In genomic region chr11:117818036-117818858, GRCh38 we compare ENCODE assay signal across 8 cellular contexts. TPM values are rescaled to one million over a fixed set of nuclear protein-coding genes. Genes with fewer than 3 reads are reported as not detected.
DNase-seq lines count a peak whose midpoint lies in the region; ATAC-seq and TF ChIP-seq lines count a peak whose summit lies in the region.

No MANE protein-coding gene starts in this region.

- H3K27ac ChIP-seq in MM.1S (ENCODE audit: low read length) (no peak overlapping the region), esophagus muscularis mucosa (replicated peaks in 1 of 4) (peak overlapping the region in 1 of 4 donors; percentile 66)

- H3K4me3 ChIP-seq in MM.1S (ENCODE audit: low read length) (no peak overlapping the region), esophagus muscularis mucosa (no peak overlapping the region)

- H3K27me3 ChIP-seq in MM.1S (replicated peaks; ENCODE audit: insufficient read depth, low read length), result peaks cover 9% of the 10 kb centered on the region
- peaks cover 0 to 18% (median 0%) of the 10 kb centered on the region in 4 donors for H3K27me3 ChIP-seq in esophagus muscularis mucosa

- H4K20me1 ChIP-seq in MM.1S (ENCODE audit: insufficient read depth, low read length), result no peaks in the 10 kb centered on the region

- POLR2A ChIA-PET in activated naive CD8-positive, alpha-beta T cell treated with anti-CD3 and anti-CD28 coated beads, Interleukin-2, amount 10 ng/mL, durations not matched to agents 7 days and 5 days (lab: Charles Lee), result interaction anchor here (1.0 to 2.9 kb wide), 6 partner anchors 9 to 184 kb away, joined by 5 to 29 read pairs (median 6); no protein-coding TSS in a partner anchor

- H3K27me3 Mint-ChIP-seq in activated naive CD8-positive, alpha-beta T cell treated with anti-CD3 and anti-CD28 coated beads, Interleukin-2, amount 10 ng/mL, durations not matched to agents 7 days and 5 days, result no peaks in the 10 kb centered on the region
- peaks cover 0 to 3% of the 10 kb centered on the region in 2 donors for H3K27me3 Mint-ChIP-seq in natural killer cell treated with Interleukin-12 subunit alpha and Interleukin-12 subunit beta and Interleukin-15 and Interleukin-18, amount 100 ng/mL, for 72 hours

- TF ChIP-seq CTCF in MM.1S (IDR thresholded peaks at IDR 0.05; ENCODE audit: low read length) (no peak), esophagus muscularis mucosa (IDR thresholded peaks at IDR 0.05) (no peak)

- peak overlapping the region; percentile 79 for H3K4me3 Mint-ChIP-seq in activated naive CD8-positive, alpha-beta T cell treated with anti-CD3 and anti-CD28 coated beads, Interleukin-2, amount 10 ng/mL, durations not matched to agents 7 days and 5 days
- H3K4me3 Mint-ChIP-seq in natural killer cell treated with Interleukin-12 subunit alpha and Interleukin-12 subunit beta and Interleukin-15 and Interleukin-18, amount 100 ng/mL, for 72 hours, result peak overlapping the region; percentile 82

- no peak overlapping the region for H3K9ac ChIP-seq in MM.1S (ENCODE audit: low read length)

- H3K9me2 ChIP-seq in MM.1S (replicated peaks; ENCODE audit: insufficient read depth, low read length), result no peaks in the 10 kb centered on the region

- H3K79me2 ChIP-seq in MM.1S (ENCODE audit: low read length), result no peaks in the 10 kb centered on the region

- peak; percentile 14 for ATAC-seq in GM18873 (IDR thresholded peaks at IDR 0.05; ENCODE audit: low FRiP score, unreplicated experiment)
- peak; percentile 2 for ATAC-seq in activated naive CD8-positive, alpha-beta T cell treated with anti-CD3 and anti-CD28 coated beads, Interleukin-2, amount 10 ng/mL, durations not matched to agents 7 days and 5 days (ENCODE audit: low read depth)
- peak; percentile 61 to 81 for ATAC-seq in natural killer cell treated with Interleukin-12 subunit alpha and Interleukin-12 subunit beta and Interleukin-15 and Interleukin-18, amount 100 ng/mL, for 72 hours
- no peak for ATAC-seq in GM19455 (IDR thresholded peaks at IDR 0.05; ENCODE audit: unreplicated experiment)

- TF ChIP-seq EP300 in esophagus muscularis mucosa (IDR thresholded peaks at IDR 0.05), result no peak

- peak overlapping the region; percentile 75 for H2AFZ ChIP-seq in MM.1S (ENCODE audit: low read length)

- peak overlapping the region; percentile 98 for H3K27ac Mint-ChIP-seq in activated naive CD8-positive, alpha-beta T cell treated with anti-CD3 and anti-CD28 coated beads, Interleukin-2, amount 10 ng/mL, durations not matched to agents 7 days and 5 days
- peak overlapping the region; percentile 70 to 95 for H3K27ac Mint-ChIP-seq in natural killer cell treated with Interleukin-12 subunit alpha and Interleukin-12 subunit beta and Interleukin-15 and Interleukin-18, amount 100 ng/mL, for 72 hours

- no peaks in the 10 kb centered on the region for H3K9me3 Mint-ChIP-seq in activated naive CD8-positive, alpha-beta T cell treated with anti-CD3 and anti-CD28 coated beads, Interleukin-2, amount 10 ng/mL, durations not matched to agents 7 days and 5 days
- no peaks in the 10 kb centered on the region for H3K9me3 Mint-ChIP-seq in natural killer cell treated with Interleukin-12 subunit alpha and Interleukin-12 subunit beta and Interleukin-15 and Interleukin-18, amount 100 ng/mL, for 72 hours

- no peaks in the 10 kb centered on the region; the same call in 1 of the 2 replicates for H3F3A ChIP-seq in MM.1S (ENCODE audit: insufficient read depth, low read length)

- intact Hi-C loops in esophagus muscularis mucosa (cut with DNase I), result loop anchor here (5.0 kb wide), 2 partner anchors 376 to 391 kb away; no protein-coding TSS in a partner anchor

- DNase-seq in MM.1S (no peak), NCI-H748 treated with DMSO at 0.1 percent for 48 hours (lab: John Stamatoyannopoulos, UW) (no peak), esophagus muscularis mucosa (ENCODE audit: extremely low spot score) (no peak), NCI-H146 treated with DMSO at 0.1 percent for 48 hours (lab: John Stamatoyannopoulos, UW; ENCODE audit: unreplicated experiment) (no peak)
- DNase-seq in activated naive CD8-positive, alpha-beta T cell treated with anti-CD3 and anti-CD28 coated beads, Interleukin-2, amount 10 ng/mL, durations not matched to agents 7 days and 5 days, result peak; percentile 58
- peak; percentile 90 for DNase-seq in natural killer cell treated with Interleukin-12 subunit alpha and Interleukin-12 subunit beta and Interleukin-15 and Interleukin-18, amount 100 ng/mL, for 72 hours (ENCODE audit: low spot score)

- WGBS in esophagus muscularis mucosa, result 39% methylated on average over 5 of the region's 7 CpGs

- H3K36me3 Mint-ChIP-seq in activated naive CD8-positive, alpha-beta T cell treated with anti-CD3 and anti-CD28 coated beads, Interleukin-2, amount 10 ng/mL, durations not matched to agents 7 days and 5 days, result no peaks in the 10 kb centered on the region
- no peaks in the 10 kb centered on the region for H3K36me3 Mint-ChIP-seq in natural killer cell treated with Interleukin-12 subunit alpha and Interleukin-12 subunit beta and Interleukin-15 and Interleukin-18, amount 100 ng/mL, for 72 hours

- no peaks in the 10 kb centered on the region for H3K36me3 ChIP-seq in MM.1S (replicated peaks; ENCODE audit: insufficient read depth, low read length)
- H3K36me3 ChIP-seq in esophagus muscularis mucosa, result no peaks in the 10 kb centered on the region

- H3K4me1 ChIP-seq in MM.1S (ENCODE audit: low read length), result peaks cover 26% of the 10 kb centered on the region
- peaks cover 16 to 63% (median 55%) of the 10 kb centered on the region in 4 donors for H3K4me1 ChIP-seq in esophagus muscularis mucosa

- H3K4me1 Mint-ChIP-seq in activated naive CD8-positive, alpha-beta T cell treated with anti-CD3 and anti-CD28 coated beads, Interleukin-2, amount 10 ng/mL, durations not matched to agents 7 days and 5 days, result peaks cover 58% of the 10 kb centered on the region
- H3K4me1 Mint-ChIP-seq in natural killer cell treated with Interleukin-12 subunit alpha and Interleukin-12 subunit beta and Interleukin-15 and Interleukin-18, amount 100 ng/mL, for 72 hours (ENCODE audit: low read depth in 2 of 2), result peaks cover 63 to 65% of the 10 kb centered on the region in 2 donors

- H3K9me3 ChIP-seq in MM.1S (replicated peaks; ENCODE audit: insufficient read depth, low read length) (no peaks in the 10 kb centered on the region), esophagus muscularis mucosa (no peaks in the 10 kb centered on the region)

- TF ChIP-seq POLR2A in esophagus muscularis mucosa (IDR thresholded peaks at IDR 0.05; ENCODE audit: low read depth), result no peak

- H3K4me2 ChIP-seq in MM.1S (ENCODE audit: low read depth, low read length), result no peak overlapping the region

RNA-seq across cellular contexts. Expression of gene FXYD2, which starts 6.3 kb away (rescaled TPM):
- 10 to 100 TPM; 28.0 to 31.2 TPM for total RNA-seq in activated naive CD8-positive, alpha-beta T cell treated with anti-CD3 and anti-CD28 coated beads, Interleukin-2, amount 10 ng/mL, durations not matched to agents 7 days and 5 days
- total RNA-seq in natural killer cell treated with Interleukin-12 subunit alpha and Interleukin-12 subunit beta and Interleukin-15 and Interleukin-18, amount 100 ng/mL, for 72 hours, result 1 to 10 TPM in 1 of 2 donors, under 1 TPM in 1; 0.14 to 1.5 TPM
- total RNA-seq in esophagus muscularis mucosa, result 1 to 10 TPM in 3 of 4 donors, under 1 TPM in 1; 0.52 to 5.8 (median 3.7) TPM

RNA-seq across cellular contexts. Expression of gene DSCAML1, which starts 21.2 kb away (rescaled TPM):
- total RNA-seq in activated naive CD8-positive, alpha-beta T cell treated with anti-CD3 and anti-CD28 coated beads, Interleukin-2, amount 10 ng/mL, durations not matched to agents 7 days and 5 days, result 1 to 10 TPM; 1.4 to 3.1 TPM
- total RNA-seq in natural killer cell treated with Interleukin-12 subunit alpha and Interleukin-12 subunit beta and Interleukin-15 and Interleukin-18, amount 100 ng/mL, for 72 hours, result under 1 TPM in 1 of 2 donors, not detected in 1; 0.08 TPM
- total RNA-seq in esophagus muscularis mucosa, result 1 to 10 TPM in 2 of 4 donors, under 1 TPM in 2; 0.50 to 5.8 (median 1.2) TPM

RNA-seq across cellular contexts. Expression of gene FXYD6, which starts 58.2 kb away (rescaled TPM):
- total RNA-seq in activated naive CD8-positive, alpha-beta T cell treated with anti-CD3 and anti-CD28 coated beads, Interleukin-2, amount 10 ng/mL, durations not matched to agents 7 days and 5 days, result under 1 TPM in 1 of 2 experiments, not detected in 1; 0.31 TPM
- total RNA-seq in natural killer cell treated with Interleukin-12 subunit alpha and Interleukin-12 subunit beta and Interleukin-15 and Interleukin-18, amount 100 ng/mL, for 72 hours, result not detected
- total RNA-seq in esophagus muscularis mucosa, result 100 to 1,000 TPM in 2 of 4 donors, 10 to 100 TPM in 2; 78.9 to 105 (median 91.5) TPM

Comparison
In these comparisons a context has a peak if more than half of its experiments do, and no peak if none do; other contexts are left out.
1. DNase-seq: peak in activated naive CD8-positive, alpha-beta T cell treated with anti-CD3 and anti-CD28 coated beads, Interleukin-2, amount 10 ng/mL, durations not matched to agents 7 days and 5 days (single experiment) and natural killer cell treated with Interleukin-12 subunit alpha and Interleukin-12 subunit beta and Interleukin-15 and Interleukin-18, amount 100 ng/mL, for 72 hours (single experiment); none in MM.1S (single experiment), NCI-H748 treated with DMSO at 0.1 percent for 48 hours (single experiment), esophagus muscularis mucosa (single experiment) and NCI-H146 treated with DMSO at 0.1 percent for 48 hours (single experiment).
2. RNA of gene FXYD2, which starts 6.3 kb away (total RNA-seq): 28.0 to 31.2 TPM in activated naive CD8-positive, alpha-beta T cell treated with anti-CD3 and anti-CD28 coated beads, Interleukin-2, amount 10 ng/mL, durations not matched to agents 7 days and 5 days; 0.52 to 5.8 TPM in esophagus muscularis mucosa and 0.14 to 1.5 TPM in natural killer cell treated with Interleukin-12 subunit alpha and Interleukin-12 subunit beta and Interleukin-15 and Interleukin-18, amount 100 ng/mL, for 72 hours; every median in the first group is over 4 times any median in the second.
3. RNA of gene FXYD6, which starts 58.2 kb away (total RNA-seq): 78.9 to 105 TPM in esophagus muscularis mucosa; 0.31 TPM in activated naive CD8-positive, alpha-beta T cell treated with anti-CD3 and anti-CD28 coated beads, Interleukin-2, amount 10 ng/mL, durations not matched to agents 7 days and 5 days and not detected in natural killer cell treated with Interleukin-12 subunit alpha and Interleukin-12 subunit beta and Interleukin-15 and Interleukin-18, amount 100 ng/mL, for 72 hours; every median in the first group is over 10 times any median in the second.